Comparison of ENCODE assay signal across 32 cellular contexts in genomic region chr4:125060376-125060775, GRCh38.
"Had no signal": no experiment of that assay in that cellular context is flagged by ENCODE, and none has a peak within 500 bp of the region (broad histone marks: within the 10 kb centered on the region; RNA-seq: fewer than 3 reads in every experiment).

No MANE protein-coding gene starts in this region.

- H3K27me3 ChIP-seq: body of pancreas, breast epithelium, cardiac muscle cell, colonic mucosa, esophagus squamous epithelium, foreskin keratinocyte, gastrocnemius medialis had no signal

- H3K36me3 ChIP-seq: breast epithelium, cardiac muscle cell, colonic mucosa, esophagus squamous epithelium, gastrocnemius medialis had no signal

- H3K9me3 Mint-ChIP-seq: activated CD4-positive, alpha-beta T cell treated with anti-CD3 and anti-CD28 coated beads, Interleukin-2, amount 10 ng/mL, durations not matched to agents 24 days and 14 days; activated naive CD8-positive, alpha-beta T cell treated with anti-CD3 and anti-CD28 coated beads, Interleukin-2, amount 50 U/mL, for 24 hours; activated T-helper 1 cell treated with anti-CD3 and anti-CD28 coated beads, Interleukin-12 subunit alpha, Interleukin-12 subunit beta, Interleukin-2, Interleukin-4 antibody, amounts not matched to agents 30 ng/mL and 10 ng/mL and 1 ng/mL, durations not matched to agents 14 hours and 24 hours and 36 hours had no signal

- H3K4me1 Mint-ChIP-seq: activated CD4-positive, alpha-beta T cell treated with anti-CD3 and anti-CD28 coated beads for 36 hours; activated CD4-positive, alpha-beta T cell treated with anti-CD3 and anti-CD28 coated beads, Interleukin-2, amount 10 ng/mL, durations not matched to agents 24 days and 14 days; activated CD8-positive, alpha-beta memory T cell treated with anti-CD3 and anti-CD28 coated beads, Interleukin-2, amount 10 ng/mL, durations not matched to agents 7 days and 5 days; activated naive CD4-positive, alpha-beta T cell treated with anti-CD3 and anti-CD28 coated beads, Interleukin-2, amount 50 U/mL, for 24 hours; activated naive CD8-positive, alpha-beta T cell treated with anti-CD3 and anti-CD28 coated beads for 36 hours; activated naive CD8-positive, alpha-beta T cell treated with anti-CD3 and anti-CD28 coated beads, Interleukin-2, amount 50 U/mL, for 24 hours had no signal

- DNase-seq: activated CD4-positive, alpha-beta memory T cell treated with anti-CD3 and anti-CD28 coated beads for 36 hours; activated CD4-positive, alpha-beta T cell treated with anti-CD3 and anti-CD28 coated beads for 36 hours; activated CD4-positive, alpha-beta T cell treated with anti-CD3 and anti-CD28 coated beads, Interleukin-2, amount 10 ng/mL, durations not matched to agents 24 days and 14 days; activated CD4-positive, CD25-positive, alpha-beta regulatory T cell; activated CD4-positive, CD25-positive, alpha-beta regulatory T cell treated with anti-CD3 and anti-CD28 coated beads, Interleukin-2, amount 50 U/mL, for 72 hours; activated CD8-positive, alpha-beta memory T cell treated with anti-CD3 and anti-CD28 coated beads, Interleukin-2, amount 10 ng/mL, durations not matched to agents 7 days and 5 days; activated CD8-positive, alpha-beta memory T cell treated with anti-CD3 and anti-CD28 coated beads, Interleukin-2, amount 50 U/mL, for 4 hours; activated CD8-positive, alpha-beta T cell treated with anti-CD3 and anti-CD28 coated beads, Interleukin-2, amount 10 ng/mL, durations not matched to agents 7 days and 5 days; activated effector memory CD4-positive, alpha-beta T cell treated with anti-CD3 and anti-CD28 coated beads, Interleukin-2, amount 50 U/mL, for 16 hours; activated naive CD4-positive, alpha-beta T cell treated with anti-CD3 and anti-CD28 coated beads for 36 hours; activated naive CD8-positive, alpha-beta T cell treated with anti-CD3 and anti-CD28 coated beads for 36 hours; activated naive CD8-positive, alpha-beta T cell treated with anti-CD3 and anti-CD28 coated beads, Interleukin-2, amount 50 U/mL, for 24 hours; activated T-cell treated with anti-CD3 and anti-CD28 coated beads, Interleukin-2, amount 50 U/mL, for 1 hour; activated T-cell treated with anti-CD3 and anti-CD28 coated beads, Interleukin-2, amount 50 U/mL, for 48 hours; amniotic stem cell; anterior cingulate cortex; body of pancreas; central memory CD4-positive, alpha-beta T cell; cerebellar nuclear complex; colonic mucosa; effector CD8-positive, alpha-beta T cell; esophagus squamous epithelium; foreskin keratinocyte; gastrocnemius medialis; glutamatergic neuron; T-helper 2 cell had no signal

- H3K36me3 Mint-ChIP-seq: activated CD4-positive, alpha-beta memory T cell treated with anti-CD3 and anti-CD28 coated beads for 36 hours; activated CD8-positive, alpha-beta memory T cell treated with anti-CD3 and anti-CD28 coated beads, Interleukin-2, amount 10 ng/mL, durations not matched to agents 7 days and 5 days; activated naive CD4-positive, alpha-beta T cell treated with anti-CD3 and anti-CD28 coated beads, Interleukin-2, amount 50 U/mL, for 24 hours; activated naive CD8-positive, alpha-beta T cell treated with anti-CD3 and anti-CD28 coated beads for 36 hours had no signal

- H3K4me3 Mint-ChIP-seq: activated CD4-positive, alpha-beta memory T cell treated with anti-CD3 and anti-CD28 coated beads for 36 hours; activated CD4-positive, alpha-beta T cell treated with anti-CD3 and anti-CD28 coated beads for 36 hours; activated CD4-positive, alpha-beta T cell treated with anti-CD3 and anti-CD28 coated beads, Interleukin-2, amount 10 ng/mL, durations not matched to agents 24 days and 14 days; activated CD8-positive, alpha-beta memory T cell treated with anti-CD3 and anti-CD28 coated beads, Interleukin-2, amount 10 ng/mL, durations not matched to agents 7 days and 5 days; activated CD8-positive, alpha-beta T cell treated with anti-CD3 and anti-CD28 coated beads, Interleukin-2, amount 10 ng/mL, durations not matched to agents 7 days and 5 days; activated naive CD4-positive, alpha-beta T cell treated with anti-CD3 and anti-CD28 coated beads for 36 hours; activated naive CD4-positive, alpha-beta T cell treated with anti-CD3 and anti-CD28 coated beads, Interleukin-2, amount 50 U/mL, for 24 hours; activated naive CD8-positive, alpha-beta T cell treated with anti-CD3 and anti-CD28 coated beads for 36 hours; activated naive CD8-positive, alpha-beta T cell treated with anti-CD3 and anti-CD28 coated beads, Interleukin-2, amount 50 U/mL, for 24 hours; activated T-helper 1 cell treated with anti-CD3 and anti-CD28 coated beads, Interleukin-12 subunit alpha, Interleukin-12 subunit beta, Interleukin-2, Interleukin-4 antibody, amounts not matched to agents 30 ng/mL and 10 ng/mL and 1 ng/mL, durations not matched to agents 14 hours and 24 hours and 36 hours had no signal

- ATAC-seq: activated CD4-positive, alpha-beta T cell treated with anti-CD3 and anti-CD28 coated beads for 36 hours; activated CD8-positive, alpha-beta memory T cell treated with anti-CD3 and anti-CD28 coated beads, Interleukin-2, amount 10 ng/mL, durations not matched to agents 7 days and 5 days; activated CD8-positive, alpha-beta T cell treated with anti-CD3 and anti-CD28 coated beads, Interleukin-2, amount 10 ng/mL, durations not matched to agents 7 days and 5 days; activated naive CD8-positive, alpha-beta T cell treated with anti-CD3 and anti-CD28 coated beads, Interleukin-2, amount 50 U/mL, for 24 hours; body of pancreas; foreskin keratinocyte; gastrocnemius medialis had no signal

- H3K4me1 ChIP-seq: body of pancreas, breast epithelium, colonic mucosa, esophagus squamous epithelium, foreskin keratinocyte, gastrocnemius medialis had no signal

- H3K27me3 Mint-ChIP-seq: activated CD4-positive, alpha-beta memory T cell treated with anti-CD3 and anti-CD28 coated beads for 36 hours; activated CD4-positive, alpha-beta T cell treated with anti-CD3 and anti-CD28 coated beads for 36 hours; activated CD4-positive, alpha-beta T cell treated with anti-CD3 and anti-CD28 coated beads, Interleukin-2, amount 10 ng/mL, durations not matched to agents 24 days and 14 days; activated CD8-positive, alpha-beta memory T cell treated with anti-CD3 and anti-CD28 coated beads, Interleukin-2, amount 10 ng/mL, durations not matched to agents 7 days and 5 days; activated naive CD4-positive, alpha-beta T cell treated with anti-CD3 and anti-CD28 coated beads, Interleukin-2, amount 50 U/mL, for 24 hours; activated naive CD8-positive, alpha-beta T cell treated with anti-CD3 and anti-CD28 coated beads for 36 hours; activated naive CD8-positive, alpha-beta T cell treated with anti-CD3 and anti-CD28 coated beads, Interleukin-2, amount 50 U/mL, for 24 hours had no signal

- H3K9me3 ChIP-seq: body of pancreas, breast epithelium, colonic mucosa, esophagus squamous epithelium, gastrocnemius medialis had no signal

- H3K27ac Mint-ChIP-seq: activated CD4-positive, alpha-beta memory T cell treated with anti-CD3 and anti-CD28 coated beads for 36 hours; activated CD4-positive, alpha-beta T cell treated with anti-CD3 and anti-CD28 coated beads for 36 hours; activated CD4-positive, alpha-beta T cell treated with anti-CD3 and anti-CD28 coated beads, Interleukin-2, amount 10 ng/mL, durations not matched to agents 24 days and 14 days; activated CD8-positive, alpha-beta memory T cell treated with anti-CD3 and anti-CD28 coated beads, Interleukin-2, amount 10 ng/mL, durations not matched to agents 7 days and 5 days; activated CD8-positive, alpha-beta T cell treated with anti-CD3 and anti-CD28 coated beads, Interleukin-2, amount 10 ng/mL, durations not matched to agents 7 days and 5 days; activated naive CD4-positive, alpha-beta T cell treated with anti-CD3 and anti-CD28 coated beads for 36 hours; activated naive CD4-positive, alpha-beta T cell treated with anti-CD3 and anti-CD28 coated beads, Interleukin-2, amount 50 U/mL, for 24 hours; activated naive CD8-positive, alpha-beta T cell treated with anti-CD3 and anti-CD28 coated beads for 36 hours; activated naive CD8-positive, alpha-beta T cell treated with anti-CD3 and anti-CD28 coated beads, Interleukin-2, amount 50 U/mL, for 24 hours; activated T-helper 1 cell treated with anti-CD3 and anti-CD28 coated beads, Interleukin-12 subunit alpha, Interleukin-12 subunit beta, Interleukin-2, Interleukin-4 antibody, amounts not matched to agents 30 ng/mL and 10 ng/mL and 1 ng/mL, durations not matched to agents 14 hours and 24 hours and 36 hours; activated T-helper 2 cell treated with anti-CD3 and anti-CD28 coated beads, Interferon-gamma antibody, Interleukin-2, Interleukin-4, amounts not matched to agents 10 μg/mL and 5 μg/mL and 100 μg/mL, durations not matched to agents 14 hours and 24 hours and 36 hours had no signal

- H3K27ac ChIP-seq: body of pancreas, breast epithelium, cardiac muscle cell, colonic mucosa, epithelial cell of prostate, esophagus squamous epithelium, foreskin keratinocyte, gastrocnemius medialis had no signal

- H3K4me3 ChIP-seq: body of pancreas, breast epithelium, cardiac muscle cell, colonic mucosa, esophagus squamous epithelium, gastrocnemius medialis had no signal
